16 cellular contexts compared by ENCODE assay signal in the genomic region with DNA sequence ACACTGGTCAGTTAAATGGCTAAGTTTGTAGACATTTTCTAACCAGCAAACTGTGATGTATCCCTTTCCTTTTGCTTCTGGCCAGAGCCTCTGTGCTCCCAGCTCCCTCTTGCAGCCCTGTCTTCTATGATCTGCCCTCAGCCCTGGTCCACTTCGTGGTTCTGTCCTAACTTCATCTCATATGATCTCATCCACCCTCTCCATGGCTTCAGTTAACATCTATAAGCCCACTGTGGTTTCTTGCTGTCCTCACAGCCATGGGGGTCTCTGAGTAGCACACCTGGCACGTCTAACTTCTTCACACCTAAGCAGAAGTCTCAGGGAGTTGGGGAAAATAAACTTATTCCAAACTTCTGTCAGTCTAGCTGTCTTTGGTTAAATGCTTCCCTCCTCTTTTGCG.
"Had no signal": no experiment of that assay in that cellular context is flagged by ENCODE, and none has a peak within 500 bp of the region (broad histone marks: within the 10 kb centered on the region; RNA-seq: fewer than 3 reads in every experiment).

No MANE protein-coding gene starts in this region.

- H3K4me3 ChIP-seq: adrenal gland, heart right ventricle, lower lobe of right lung, SK-N-MC had no signal

- H3K9me3 Mint-ChIP-seq: effector memory CD8-positive, alpha-beta T cell; mesothelial cell of epicardium had no signal

- H3K27me3 ChIP-seq: adrenal gland had no signal

- H3K27ac Mint-ChIP-seq: effector memory CD8-positive, alpha-beta T cell; mesothelial cell of epicardium; progenitor cell of endocrine pancreas had no signal

- H3K4me1 Mint-ChIP-seq: mesothelial cell of epicardium had no signal

- H3K4me1 ChIP-seq: adrenal gland, lower lobe of right lung had no signal

- H3K9me3 ChIP-seq: adrenal gland, heart right ventricle, lower lobe of right lung had no signal

- H3K27ac ChIP-seq: adrenal gland, heart right ventricle, lower lobe of right lung, SK-N-MC had no signal

- H3K4me3 Mint-ChIP-seq: mesothelial cell of epicardium had no signal

- DNase-seq: activated CD4-positive, CD25-positive, alpha-beta regulatory T cell treated with anti-CD3 and anti-CD28 coated beads, Interleukin-2, amount 50 U/mL, for 72 hours; activated gamma-delta T cell; activated T-cell treated with anti-CD3 and anti-CD28 coated beads, Interleukin-2, amount 50 U/mL, for 1 hour; adrenal gland; dermis blood vessel endothelial cell; effector memory CD8-positive, alpha-beta T cell; heart right ventricle; left cardiac atrium; lower lobe of right lung; small intestine; stimulated activated CD4-positive, alpha-beta T cell treated with anti-CD3 and anti-CD28 coated beads, Interleukin-4, amount 100 ng/mL, for 4 hours; T1000 had no signal

- ATAC-seq: effector memory CD8-positive, alpha-beta T cell; left cardiac atrium; right cardiac atrium had no signal

- H3K36me3 Mint-ChIP-seq: mesothelial cell of epicardium had no signal

- H3K36me3 ChIP-seq: adrenal gland, heart right ventricle, lower lobe of right lung had no signal
